23 cellular contexts compared by ENCODE assay signal in genomic region chr4:132955146-132955545, GRCh38.
A peak's percentile ranks its signal among the peaks of the same experiment; 100 is the strongest.
DNase-seq lines count a peak whose midpoint lies in the region.
"Had no signal": no experiment of that assay in that cellular context is flagged by ENCODE, and none has a peak within 500 bp of the region (broad histone marks: within the 10 kb centered on the region; RNA-seq: fewer than 3 reads in every experiment).

No MANE protein-coding gene starts in this region.

- H3K4me1 ChIP-seq in effector memory CD4-positive, alpha-beta T cell (ENCODE audit: control insufficient read depth, insufficient read depth, low read length, poor library complexity, severe bottlenecking) = no peaks in the 10 kb centered on the region
- H3K4me1 ChIP-seq: A549, BE2C, Peyer's patch, SJCRH30 had no signal

- H3K36me3 ChIP-seq in H7 (replicated peaks; ENCODE audit: control insufficient read depth, insufficient read depth, low read length) = no peaks in the 10 kb centered on the region
- H3K36me3 ChIP-seq in effector memory CD4-positive, alpha-beta T cell (ENCODE audit: control insufficient read depth, insufficient read depth, low read length) = no peaks in the 10 kb centered on the region
- H3K36me3 ChIP-seq: BE2C, Peyer's patch, SJCRH30 had no signal

- H3K9me3 ChIP-seq in effector memory CD4-positive, alpha-beta T cell (ENCODE audit: control insufficient read depth, low read length) = peaks cover 4% of the 10 kb centered on the region
- H3K9me3 ChIP-seq: A549, BE2C, Peyer's patch, SJCRH30 had no signal

- no peak overlapping the region for H3K4me3 ChIP-seq in H7 (ENCODE audit: insufficient read depth, low read depth, low read length)
- H3K4me3 ChIP-seq in effector memory CD4-positive, alpha-beta T cell (ENCODE audit: insufficient read depth, low read depth, low read length, poor library complexity, severe bottlenecking) = no peak overlapping the region
- H3K4me3 ChIP-seq: A549, Peyer's patch, SJCRH30 had no signal

- H3K27ac ChIP-seq in cingulate gyrus (ENCODE audit: low read depth, low read length) = peak overlapping the region; percentile 80
- H3K27ac ChIP-seq in layer of hippocampus (ENCODE audit: low read depth, low read length) = peak overlapping the region; percentile 83
- H3K27ac ChIP-seq in substantia nigra (ENCODE audit: low read depth, low read length, poor library complexity, severe bottlenecking) = peak overlapping the region; percentile 88
- H3K27ac ChIP-seq in effector memory CD4-positive, alpha-beta T cell (ENCODE audit: insufficient read depth, low read length, poor library complexity, severe bottlenecking) = no peak overlapping the region
- H3K27ac ChIP-seq: A549, HL-60, Peyer's patch, SJCRH30 had no signal

- no peaks in the 10 kb centered on the region for H3K27me3 ChIP-seq in H7 (ENCODE audit: control insufficient read depth, insufficient read depth, low read length)
- H3K27me3 ChIP-seq in layer of hippocampus (ENCODE audit: control insufficient read depth, insufficient read depth, low read length) = no peaks in the 10 kb centered on the region
- no peaks in the 10 kb centered on the region for H3K27me3 ChIP-seq in effector memory CD4-positive, alpha-beta T cell (replicated peaks; ENCODE audit: control insufficient read depth, insufficient read depth, low read length, poor library complexity, severe bottlenecking)
- H3K27me3 ChIP-seq: BE2C, Peyer's patch, SJCRH30 had no signal

- DNase-seq in H7 = peak; percentile 6
- peak in 1 of 49 donors; percentile 5 for DNase-seq in substantia nigra (lab: John Stamatoyannopoulos, UW)
- no peak for DNase-seq in dermis blood vessel endothelial cell
- no peak for DNase-seq in SHP77 treated with DMSO at 0.1 percent for 48 hours (lab: John Stamatoyannopoulos, UW)
- DNase-seq in activated CD4-positive, CD25-positive, alpha-beta regulatory T cell (lab: John Stamatoyannopoulos, UW) = no peak
- no peak for DNase-seq in effector memory CD4-positive, alpha-beta T cell
- DNase-seq: BE2C, DMS79 treated with DMSO at 0.1 percent for 48 hours, HFFc6, KG1, NCI-H1092 treated with DMSO at 0.1 percent for 48 hours, NCI-H1436 treated with DMSO at 0.1 percent for 48 hours, NCI-H1930, NCI-H2171, NCI-H345, NCI-H524, NCI-H774, Peyer's patch, SJCRH30 had no signal
